14 cellular contexts compared by ENCODE assay signal in the genomic region with DNA sequence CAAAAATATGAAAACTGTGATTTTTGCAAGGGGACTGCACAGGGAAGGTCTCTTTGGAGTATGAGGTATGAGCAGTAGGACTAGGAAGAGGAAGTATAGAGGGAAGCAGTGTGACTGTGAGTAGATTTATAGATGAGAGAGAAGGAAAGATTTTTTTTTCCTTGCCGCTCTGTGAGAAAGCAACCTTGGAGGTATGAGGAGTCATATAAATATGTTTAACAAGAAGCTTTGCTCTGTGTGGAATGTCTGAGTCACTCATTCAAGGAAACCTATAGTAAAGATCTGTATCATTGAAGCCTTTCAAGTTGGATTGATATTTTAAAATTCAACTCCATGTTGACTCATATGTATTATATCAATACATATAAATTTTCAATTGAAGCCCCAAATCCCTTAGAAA. TPM values are rescaled to one million over a fixed set of nuclear protein-coding genes. Genes with fewer than 3 reads are reported as not detected.
DNase-seq lines count a peak whose midpoint lies in the region; ATAC-seq and TF ChIP-seq lines count a peak whose summit lies in the region.
"Had no signal": no experiment of that assay in that cellular context is flagged by ENCODE, and none has a peak within 500 bp of the region (broad histone marks: within the 10 kb centered on the region; RNA-seq: fewer than 3 reads in every experiment).

No MANE protein-coding gene starts in this region.

- H3K9me3 Mint-ChIP-seq in activated naive CD8-positive, alpha-beta T cell treated with anti-CD3 and anti-CD28 coated beads for 36 hours = no peaks in the 10 kb centered on the region
- H3K9me3 Mint-ChIP-seq: GM23338 had no signal

- no peak for TF ChIP-seq POLR2A in vagina (IDR thresholded peaks at IDR 0.05)

- DNase-seq in AG08395 (ENCODE audit: low spot score) (peak; percentile 22), HS-27A (ENCODE audit: low read depth) (peak; percentile 53), foreskin keratinocyte (peak; percentile 54 to 81), vagina (ENCODE audit: extremely low spot score in 2 of 2) (no peak), Right ventricle myocardium superior (no peak)
- DNase-seq in activated naive CD8-positive, alpha-beta T cell treated with anti-CD3 and anti-CD28 coated beads for 36 hours = no peak
- no peak for DNase-seq in activated CD4-positive, CD25-positive, alpha-beta regulatory T cell (lab: John Stamatoyannopoulos, UW)
- DNase-seq: cerebellar nuclear complex, NCI-H2081, T1000 had no signal

- H3K27ac Mint-ChIP-seq in activated naive CD8-positive, alpha-beta T cell treated with anti-CD3 and anti-CD28 coated beads for 36 hours = peak overlapping the region; percentile 2
- H3K27ac Mint-ChIP-seq: CD14-positive monocyte, GM23338 had no signal

- H3K9me3 ChIP-seq in vagina = no peaks in the 10 kb centered on the region

- H3K36me3 ChIP-seq in vagina = peaks cover 0 to 5% of the 10 kb centered on the region in 2 donors

- H3K4me3 ChIP-seq in vagina = no peak overlapping the region
- H3K4me3 ChIP-seq: GM23338 had no signal

- H3K27me3 ChIP-seq in foreskin keratinocyte (no peaks in the 10 kb centered on the region), vagina (no peaks in the 10 kb centered on the region)

- intact Hi-C loops in vagina (cut with DNase I) (no loop called here), Right ventricle myocardium superior (cut with DNase I) (no loop called here)

- peak overlapping the region; percentile 18 for H3K27ac ChIP-seq in foreskin keratinocyte
- no peak overlapping the region for H3K27ac ChIP-seq in vagina

- ATAC-seq in foreskin keratinocyte (peak; percentile 98), Right ventricle myocardium superior (ENCODE audit: poor library complexity) (no peak), HG02938 (IDR thresholded peaks at IDR 0.05; ENCODE audit: unreplicated experiment) (no peak)
- ATAC-seq: GM23338, left lobe of liver had no signal

- H3K4me3 Mint-ChIP-seq in activated naive CD8-positive, alpha-beta T cell treated with anti-CD3 and anti-CD28 coated beads for 36 hours = no peak overlapping the region
- H3K4me3 Mint-ChIP-seq: CD14-positive monocyte, GM23338 had no signal

- H3K4me1 ChIP-seq in foreskin keratinocyte = peaks cover 6% of the 10 kb centered on the region
- no peaks in the 10 kb centered on the region for H3K4me1 ChIP-seq in vagina

- no peaks in the 10 kb centered on the region for H3K27me3 Mint-ChIP-seq in activated naive CD8-positive, alpha-beta T cell treated with anti-CD3 and anti-CD28 coated beads for 36 hours

- no peak for TF ChIP-seq CTCF in foreskin keratinocyte (conservative IDR thresholded peaks at IDR 0.05)
- no peak for TF ChIP-seq CTCF in vagina (IDR thresholded peaks at IDR 0.05)

- peaks cover 39% of the 10 kb centered on the region for H3K36me3 Mint-ChIP-seq in activated naive CD8-positive, alpha-beta T cell treated with anti-CD3 and anti-CD28 coated beads for 36 hours

- H3K4me1 Mint-ChIP-seq in activated naive CD8-positive, alpha-beta T cell treated with anti-CD3 and anti-CD28 coated beads for 36 hours = peaks cover 46% of the 10 kb centered on the region
- H3K4me1 Mint-ChIP-seq: GM23338 had no signal

RNA-seq across cellular contexts. Expression of gene DNHD1, which starts 26.2 kb away (rescaled TPM):
- total RNA-seq in activated naive CD8-positive, alpha-beta T cell treated with anti-CD3 and anti-CD28 coated beads for 36 hours = 10 to 100 TPM; 11.6 to 11.7 TPM
- total RNA-seq in foreskin keratinocyte = 2.0 and 2.2 TPM in 2 replicates
- 0.91 and 0.92 TPM in 2 replicates for polyA plus RNA-seq in foreskin keratinocyte
- total RNA-seq in vagina = 17.2 TPM
- 4.2 TPM for total RNA-seq in Right ventricle myocardium superior

RNA-seq across cellular contexts. Expression of gene TIMM10B, which starts 42.0 kb away (rescaled TPM):
- 10 to 100 TPM; 40.3 to 44.3 TPM for total RNA-seq in activated naive CD8-positive, alpha-beta T cell treated with anti-CD3 and anti-CD28 coated beads for 36 hours
- total RNA-seq in foreskin keratinocyte (32.4 and 33.2 TPM in 2 replicates), vagina (98.7 TPM), Right ventricle myocardium superior (14.1 TPM)
- polyA plus RNA-seq in foreskin keratinocyte = 31.2 and 33.0 TPM in 2 replicates

RNA-seq across cellular contexts. Expression of gene ARFIP2, which starts 42.1 kb away (rescaled TPM):
- 10 to 100 TPM; 44.2 to 47.1 TPM for total RNA-seq in activated naive CD8-positive, alpha-beta T cell treated with anti-CD3 and anti-CD28 coated beads for 36 hours
- total RNA-seq in foreskin keratinocyte = 53.0 and 59.4 TPM in 2 replicates
- 53.7 and 60.4 TPM in 2 replicates for polyA plus RNA-seq in foreskin keratinocyte
- total RNA-seq in vagina = 54.0 TPM
- 13.9 TPM for total RNA-seq in Right ventricle myocardium superior

RNA-seq across cellular contexts. Expression of gene TRIM3, which starts 49.5 kb away (rescaled TPM):
- 1 to 10 TPM; 3.4 to 3.6 TPM for total RNA-seq in activated naive CD8-positive, alpha-beta T cell treated with anti-CD3 and anti-CD28 coated beads for 36 hours
- 14.7 and 15.4 TPM in 2 replicates for total RNA-seq in foreskin keratinocyte
- 11.3 and 13.8 TPM in 2 replicates for polyA plus RNA-seq in foreskin keratinocyte
- 27.5 TPM for total RNA-seq in vagina
- total RNA-seq in Right ventricle myocardium superior = 11.4 TPM

Comparison
In these comparisons a context has a peak if more than half of its experiments do, and no peak if none do; other contexts are left out.
1. DNase-seq: peak in AG08395 (single experiment), HS-27A (single experiment) and foreskin keratinocyte (2 of 2); none in activated naive CD8-positive, alpha-beta T cell treated with anti-CD3 and anti-CD28 coated beads for 36 hours (single experiment), vagina (0 of 2), Right ventricle myocardium superior (single experiment) and activated CD4-positive, CD25-positive, alpha-beta regulatory T cell (0 of 4).